In the genomic region with DNA sequence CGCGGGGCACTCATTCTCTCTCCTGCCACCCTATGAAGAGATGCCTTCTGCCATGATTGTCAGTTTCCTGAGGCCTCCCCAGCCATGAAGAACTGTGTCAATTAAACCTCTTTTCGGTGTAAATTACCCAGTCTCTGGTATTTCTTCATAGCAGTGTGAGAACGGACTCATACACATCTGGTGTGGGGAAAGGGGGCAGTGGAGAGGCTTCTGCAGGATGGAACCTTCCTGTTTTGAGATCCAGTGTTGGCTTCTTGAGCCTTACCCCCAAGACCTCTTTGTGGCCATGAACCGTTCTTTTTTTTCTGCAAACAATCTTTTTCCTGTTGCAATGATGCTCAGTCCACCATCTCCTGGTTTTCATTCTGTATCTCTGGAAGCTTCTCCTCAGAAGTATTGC, we compare ENCODE assay signal across 25 cellular contexts.
DNase-seq lines count a peak whose midpoint lies in the region; ATAC-seq and TF ChIP-seq lines count a peak whose summit lies in the region.
"Had no signal": no experiment of that assay in that cellular context is flagged by ENCODE, and none has a peak within 500 bp of the region (broad histone marks: within the 10 kb centered on the region; RNA-seq: fewer than 3 reads in every experiment).

No MANE protein-coding gene starts in this region.

- H3K9me3 ChIP-seq in left ventricle myocardium inferior (replicated peaks) (peaks cover under 1% of the 10 kb centered on the region), gastroesophageal sphincter (no peaks in the 10 kb centered on the region)
- H3K9me3 ChIP-seq: MG63, mucosa of descending colon had no signal

- 84 to 100% methylated on average over 1 to 5 of the region's 5 CpGs for WGBS in gastroesophageal sphincter (ENCODE audit: low coverage in 1 of 2), 2 donors
- 73% methylated on average over 5 of the region's 5 CpGs for WGBS in urinary bladder

- H3K4me3 ChIP-seq in left ventricle myocardium inferior: no peak overlapping the region
- no peak overlapping the region for H3K4me3 ChIP-seq in gastroesophageal sphincter
- H3K4me3 ChIP-seq in skin epidermis: no peak overlapping the region
- no peak overlapping the region for H3K4me3 ChIP-seq in urinary bladder (ENCODE audit: low read depth, low read length)
- H3K4me3 ChIP-seq: GM12878, K562, MG63, mucosa of descending colon, SK-N-MC had no signal

- H3K27ac ChIP-seq in left ventricle myocardium inferior (replicated peaks): peak overlapping the region; percentile 77
- H3K27ac ChIP-seq in gastroesophageal sphincter: peak overlapping the region; percentile 22 to 73 (median 66)
- peak overlapping the region in 17 of 21 experiments; percentile 22 to 83 (median 62) for H3K27ac ChIP-seq in skin epidermis
- peak overlapping the region; percentile 53 for H3K27ac ChIP-seq in urinary bladder (ENCODE audit: low read depth)
- H3K27ac ChIP-seq: RWPE1, SK-N-MC had no signal

- ATAC-seq in gastroesophageal sphincter (no peak), HG03039 (IDR thresholded peaks at IDR 0.05; ENCODE audit: unreplicated experiment) (no peak)
- ATAC-seq: CD8-positive, alpha-beta T cell; GM12878 had no signal

- TF ChIP-seq CTCF in left ventricle myocardium inferior (IDR thresholded peaks at IDR 0.05; ENCODE audit: borderline replicate concordance) (no peak), gastroesophageal sphincter (IDR thresholded peaks at IDR 0.05) (no peak)

- H3K4me1 ChIP-seq in left ventricle myocardium inferior: peaks cover 6% of the 10 kb centered on the region
- H3K4me1 ChIP-seq in gastroesophageal sphincter: peaks cover 0 to 9% (median 0%) of the 10 kb centered on the region in 3 donors
- no peaks in the 10 kb centered on the region for H3K4me1 ChIP-seq in urinary bladder (ENCODE audit: insufficient read depth)

- intact Hi-C loops in left ventricle myocardium inferior (cut with micrococcal nuclease) (no loop called here), cardiac septum (cut with DNase I) (no loop called here)

- H3K36me3 ChIP-seq in left ventricle myocardium inferior: no peaks in the 10 kb centered on the region
- H3K36me3 ChIP-seq in gastroesophageal sphincter: no peaks in the 10 kb centered on the region
- H3K36me3 ChIP-seq in urinary bladder (ENCODE audit: insufficient read depth): no peaks in the 10 kb centered on the region
- H3K36me3 ChIP-seq: MG63 had no signal

- H3K27me3 ChIP-seq in left ventricle myocardium inferior (ENCODE audit: low read depth): peaks cover 50% of the 10 kb centered on the region
- no peaks in the 10 kb centered on the region for H3K27me3 ChIP-seq in gastroesophageal sphincter
- H3K27me3 ChIP-seq: MG63 had no signal

- DNase-seq in left ventricle myocardium inferior: no peak
- DNase-seq in cardiac septum (ENCODE audit: low spot score): no peak
- no peak for DNase-seq in activated CD4-positive, alpha-beta T cell treated with anti-CD3 and anti-CD28 coated beads, Interleukin-2, amount 50 U/mL, for 1 hour
- DNase-seq in DMS 273 (lab: John Stamatoyannopoulos, UW; ENCODE audit: unreplicated experiment): no peak
- DNase-seq: activated CD4-positive, alpha-beta T cell treated with anti-CD3 and anti-CD28 coated beads, Interleukin-2, amount 50 U/mL, for 48 hours; activated CD8-positive, alpha-beta memory T cell treated with anti-CD3 and anti-CD28 coated beads, Interleukin-2, amount 50 U/mL, for 4 hours; activated naive CD4-positive, alpha-beta T cell treated with anti-CD3 and anti-CD28 coated beads, Interleukin-2, amount 10 ng/mL, durations not matched to agents 7 days and 5 days; AML-193; caudate nucleus; CD8-positive, alpha-beta T cell; DMS 273 treated with DMSO at 0.1 percent for 48 hours; EL; islet precursor cell; NCI-H1417; stimulated activated CD8-positive, alpha-beta memory T cell treated with anti-CD3 and anti-CD28 coated beads, Interleukin-4, amount 100 ng/mL, for 48 hours had no signal

- TF ChIP-seq EP300 in gastroesophageal sphincter (IDR thresholded peaks at IDR 0.05): no peak

- no peak for TF ChIP-seq POLR2A in gastroesophageal sphincter (IDR thresholded peaks at IDR 0.05)
